ENCODE assay signal across 9 cellular contexts in genomic region chr16:27446721-27447120, GRCh38.
DNase-seq lines count a peak whose midpoint lies in the region; ATAC-seq and TF ChIP-seq lines count a peak whose summit lies in the region.
"Had no signal": no experiment of that assay in that cellular context is flagged by ENCODE, and none has a peak within 500 bp of the region (broad histone marks: within the 10 kb centered on the region; RNA-seq: fewer than 3 reads in every experiment).

No MANE protein-coding gene starts in this region.

- H3K27ac Mint-ChIP-seq in activated naive CD4-positive, alpha-beta T cell treated with anti-CD3 and anti-CD28 coated beads, Interleukin-2, amount 10 ng/mL, durations not matched to agents 7 days and 5 days, result peak overlapping the region; percentile 90

- H3K4me1 Mint-ChIP-seq in activated naive CD4-positive, alpha-beta T cell treated with anti-CD3 and anti-CD28 coated beads, Interleukin-2, amount 10 ng/mL, durations not matched to agents 7 days and 5 days, result peaks cover 66% of the 10 kb centered on the region

- ATAC-seq in HG02623 (IDR thresholded peaks at IDR 0.05; ENCODE audit: unreplicated experiment) (no peak), GM18519 (IDR thresholded peaks at IDR 0.05; ENCODE audit: low FRiP score, unreplicated experiment) (no peak)

- H3K36me3 Mint-ChIP-seq in activated naive CD4-positive, alpha-beta T cell treated with anti-CD3 and anti-CD28 coated beads, Interleukin-2, amount 10 ng/mL, durations not matched to agents 7 days and 5 days, result peaks cover 90% of the 10 kb centered on the region

- H3K27me3 Mint-ChIP-seq in activated naive CD4-positive, alpha-beta T cell treated with anti-CD3 and anti-CD28 coated beads, Interleukin-2, amount 10 ng/mL, durations not matched to agents 7 days and 5 days, result no peaks in the 10 kb centered on the region

- peak; percentile 63 for DNase-seq in GM12865 (ENCODE audit: low read depth)
- DNase-seq in T-helper 22 cell (ENCODE audit: low read depth), result peak; percentile 80
- DNase-seq in activated naive CD4-positive, alpha-beta T cell treated with anti-CD3 and anti-CD28 coated beads, Interleukin-2, amount 10 ng/mL, durations not matched to agents 7 days and 5 days, result peak; percentile 87
- DNase-seq in stimulated activated CD4-positive, alpha-beta T cell treated with anti-CD3 and anti-CD28 coated beads, Interleukin-4, amount 100 ng/mL, for 1 hour, result peak; percentile 43
- no peak for DNase-seq in kidney glomerular epithelial cell (lab: John Stamatoyannopoulos, UW)
- DNase-seq in NCI-H446 (lab: John Stamatoyannopoulos, UW), result no peak

- H3K4me3 Mint-ChIP-seq in activated naive CD4-positive, alpha-beta T cell treated with anti-CD3 and anti-CD28 coated beads, Interleukin-2, amount 10 ng/mL, durations not matched to agents 7 days and 5 days, result peak overlapping the region; percentile 6

- H3K9me3 Mint-ChIP-seq in activated naive CD4-positive, alpha-beta T cell treated with anti-CD3 and anti-CD28 coated beads, Interleukin-2, amount 10 ng/mL, durations not matched to agents 7 days and 5 days, result peaks cover 27% of the 10 kb centered on the region

- TF ChIP-seq CTCF in GM12865 (IDR thresholded peaks at IDR 0.05; ENCODE audit: insufficient read depth, low read depth, low read length, missing control alignments), result no peak

- CTCF ChIA-PET in activated naive CD4-positive, alpha-beta T cell treated with anti-CD3 and anti-CD28 coated beads, Interleukin-2, amount 10 ng/mL, durations not matched to agents 7 days and 5 days (lab: Charles Lee), result no interaction called here

- no peak overlapping the region for H3K4me3 ChIP-seq in GM12865 (ENCODE audit: low read depth, low read length)
- H3K4me3 ChIP-seq: pancreas had no signal

Comparison
In these comparisons a context has a peak if more than half of its experiments do, and no peak if none do; other contexts are left out.
1. DNase-seq: peak in GM12865 (single experiment), T-helper 22 cell (single experiment), activated naive CD4-positive, alpha-beta T cell treated with anti-CD3 and anti-CD28 coated beads, Interleukin-2, amount 10 ng/mL, durations not matched to agents 7 days and 5 days (single experiment) and stimulated activated CD4-positive, alpha-beta T cell treated with anti-CD3 and anti-CD28 coated beads, Interleukin-4, amount 100 ng/mL, for 1 hour (single experiment); none in kidney glomerular epithelial cell (single experiment) and NCI-H446 (0 of 2).